ENCODE assay signal across 15 cellular contexts in the genomic region with DNA sequence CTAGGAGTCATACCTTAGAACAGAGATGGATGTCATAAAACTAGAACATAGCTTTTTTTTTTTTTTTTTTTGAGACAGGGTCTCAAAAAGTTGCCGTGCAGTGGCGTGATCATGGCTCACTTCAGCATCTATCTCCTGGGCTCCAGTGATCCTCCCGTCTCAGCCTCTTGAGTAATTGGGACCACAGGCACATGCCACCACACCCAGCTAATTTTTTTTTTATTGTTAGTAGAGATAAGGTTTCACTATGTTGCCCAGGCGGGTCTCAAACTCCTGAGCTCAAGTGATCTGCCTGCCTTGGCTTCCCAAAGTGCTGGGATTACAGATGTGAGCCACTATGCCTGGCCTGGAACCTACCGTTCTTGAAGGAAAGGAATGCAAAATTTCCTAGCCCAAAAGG. TPM values are rescaled to one million over a fixed set of nuclear protein-coding genes. Genes with fewer than 3 reads are reported as not detected.
DNase-seq lines count a peak whose midpoint lies in the region; ATAC-seq and TF ChIP-seq lines count a peak whose summit lies in the region.
"Had no signal": no experiment of that assay in that cellular context is flagged by ENCODE, and none has a peak within 500 bp of the region (broad histone marks: within the 10 kb centered on the region; RNA-seq: fewer than 3 reads in every experiment).

No MANE protein-coding gene starts in this region.

- no peak overlapping the region for H3K4me3 Mint-ChIP-seq in stimulated activated memory B cell treated with anti-CD40 and anti-IgM and Interleukin-4, amounts not matched to agents 10 μg/mL and 1 μg/mL and 100 μg/mL, for 72 hours
- H3K4me3 Mint-ChIP-seq: CD4-positive, alpha-beta memory T cell; H9 had no signal

- no peak overlapping the region for H3K4me3 ChIP-seq in OCI-LY3 (ENCODE audit: low read length)
- H3K4me3 ChIP-seq: A549, PC-9, SJCRH30 had no signal

- no peaks in the 10 kb centered on the region for H3K9me3 ChIP-seq in OCI-LY3 (ENCODE audit: insufficient read depth, low read length)
- H3K9me3 ChIP-seq: A549, SJCRH30 had no signal

- H3K27me3 ChIP-seq in OCI-LY3 (ENCODE audit: low read depth, low read length) = no peaks in the 10 kb centered on the region
- H3K27me3 ChIP-seq: SJCRH30 had no signal

- H3K9ac ChIP-seq in OCI-LY3 (ENCODE audit: low read length) = no peak overlapping the region

- no peaks in the 10 kb centered on the region for H3K79me2 ChIP-seq in OCI-LY3 (ENCODE audit: low read length)

- no peak overlapping the region for H3K27ac ChIP-seq in OCI-LY3 (ENCODE audit: low read length)
- H3K27ac ChIP-seq: A549, PC-9, SJCRH30 had no signal

- H3K4me1 Mint-ChIP-seq in stimulated activated memory B cell treated with anti-CD40 and anti-IgM and Interleukin-4, amounts not matched to agents 10 μg/mL and 1 μg/mL and 100 μg/mL, for 72 hours = no peaks in the 10 kb centered on the region

- H3K9me3 Mint-ChIP-seq in stimulated activated memory B cell treated with anti-CD40 and anti-IgM and Interleukin-4, amounts not matched to agents 10 μg/mL and 1 μg/mL and 100 μg/mL, for 72 hours = no peaks in the 10 kb centered on the region
- H3K9me3 Mint-ChIP-seq: H9 had no signal

- ATAC-seq in GM18502 (IDR thresholded peaks at IDR 0.05; ENCODE audit: poor library complexity, unreplicated experiment) (peak; percentile 17), GM19351 (IDR thresholded peaks at IDR 0.05; ENCODE audit: unreplicated experiment) (peak; percentile 15), GM21723 (IDR thresholded peaks at IDR 0.05; ENCODE audit: unreplicated experiment) (peak; percentile 15), HG03439 (IDR thresholded peaks at IDR 0.05; ENCODE audit: unreplicated experiment) (no peak), Right ventricle myocardium superior (ENCODE audit: poor library complexity) (no peak)
- ATAC-seq in stimulated activated memory B cell treated with anti-CD40 and anti-IgM and Interleukin-4, amounts not matched to agents 10 μg/mL and 1 μg/mL and 100 μg/mL, for 72 hours = no peak

- no peaks in the 10 kb centered on the region for H4K20me1 ChIP-seq in OCI-LY3 (ENCODE audit: insufficient read depth, low read length)

- intact Hi-C loops in Right ventricle myocardium superior (cut with DNase I) = loop anchor here (5.0 to 10.0 kb wide), 2 partner anchors 108 to 710 kb away; partner anchors contain the start of gene SMCO4

- no peak overlapping the region for H2AFZ ChIP-seq in OCI-LY3 (ENCODE audit: low read depth, low read length)
- H2AFZ ChIP-seq: PC-9 had no signal

- H3K4me1 ChIP-seq in OCI-LY3 (ENCODE audit: low read length) = peaks cover 28% of the 10 kb centered on the region
- H3K4me1 ChIP-seq: SJCRH30 had no signal

- DNase-seq in NCI-H526 (lab: John Stamatoyannopoulos, UW) (no peak), Right ventricle myocardium superior (no peak)
- DNase-seq: DMS153, H9, NCI-H187 treated with DMSO at 0.1 percent for 48 hours had no signal

- no peak overlapping the region for H3K27ac Mint-ChIP-seq in stimulated activated memory B cell treated with anti-CD40 and anti-IgM and Interleukin-4, amounts not matched to agents 10 μg/mL and 1 μg/mL and 100 μg/mL, for 72 hours
- H3K27ac Mint-ChIP-seq: CD4-positive, alpha-beta memory T cell; H9 had no signal

- H3K27me3 Mint-ChIP-seq in stimulated activated memory B cell treated with anti-CD40 and anti-IgM and Interleukin-4, amounts not matched to agents 10 μg/mL and 1 μg/mL and 100 μg/mL, for 72 hours = peaks cover 20% of the 10 kb centered on the region

- no peaks in the 10 kb centered on the region for H3K36me3 Mint-ChIP-seq in stimulated activated memory B cell treated with anti-CD40 and anti-IgM and Interleukin-4, amounts not matched to agents 10 μg/mL and 1 μg/mL and 100 μg/mL, for 72 hours
- H3K36me3 Mint-ChIP-seq: CD4-positive, alpha-beta memory T cell had no signal

- TF ChIP-seq CTCF in OCI-LY3 (IDR thresholded peaks at IDR 0.05; ENCODE audit: low read depth, low read length) = no peak

- peak overlapping the region; percentile 37 for H3K4me2 ChIP-seq in OCI-LY3 (ENCODE audit: low read length)
- H3K4me2 ChIP-seq: PC-9 had no signal

- no peaks in the 10 kb centered on the region for H3K36me3 ChIP-seq in OCI-LY3 (replicated peaks; ENCODE audit: low read depth, low read length)
- H3K36me3 ChIP-seq: SJCRH30 had no signal

RNA-seq across cellular contexts. Expression of gene CEP295, which starts 8.8 kb away (rescaled TPM):
- 4.5 TPM for total RNA-seq in Right ventricle myocardium superior

Comparison
In these comparisons a context has a peak if more than half of its experiments do, and no peak if none do; other contexts are left out.
1. ATAC-seq: peak in GM18502 (single experiment), GM19351 (single experiment) and GM21723 (single experiment); none in HG03439 (single experiment), Right ventricle myocardium superior (single experiment) and stimulated activated memory B cell treated with anti-CD40 and anti-IgM and Interleukin-4, amounts not matched to agents 10 μg/mL and 1 μg/mL and 100 μg/mL, for 72 hours (single experiment).